Comparison of ENCODE assay signal across 24 cellular contexts in genomic region chr15:96109820-96110219, GRCh38.
"Had no signal": no experiment of that assay in that cellular context is flagged by ENCODE, and none has a peak within 500 bp of the region (broad histone marks: within the 10 kb centered on the region; RNA-seq: fewer than 3 reads in every experiment).

No MANE protein-coding gene starts in this region.

- H3K9me3 ChIP-seq: colonic mucosa, esophagus muscularis mucosa, esophagus squamous epithelium, gastrocnemius medialis, gastroesophageal sphincter, heart left ventricle, heart right ventricle had no signal

- H3K4me3 ChIP-seq: colonic mucosa, coronary artery, dorsolateral prefrontal cortex, esophagus muscularis mucosa, esophagus squamous epithelium, gastrocnemius medialis, gastroesophageal sphincter, heart left ventricle, heart right ventricle had no signal

- H3K27me3 Mint-ChIP-seq: dendritic cell treated with granulocyte-macrophage colony-stimulating factor and Interleukin-4, amounts not matched to agents 40 ng/mL and 50 ng/mL, for 4 days had no signal

- H3K27ac Mint-ChIP-seq: dendritic cell treated with granulocyte-macrophage colony-stimulating factor and Interleukin-4, amounts not matched to agents 40 ng/mL and 50 ng/mL, for 4 days; effector memory CD8-positive, alpha-beta T cell; endodermal cell had no signal

- H3K9me3 Mint-ChIP-seq: effector memory CD8-positive, alpha-beta T cell; endodermal cell had no signal

- H3K27ac ChIP-seq: colonic mucosa, coronary artery, dorsolateral prefrontal cortex, epithelial cell of prostate, esophagus muscularis mucosa, esophagus squamous epithelium, foreskin keratinocyte, gastrocnemius medialis, gastroesophageal sphincter, heart left ventricle, heart right ventricle had no signal

- H3K4me1 Mint-ChIP-seq: endodermal cell had no signal

- H3K4me3 Mint-ChIP-seq: dendritic cell treated with granulocyte-macrophage colony-stimulating factor and Interleukin-4, amounts not matched to agents 40 ng/mL and 50 ng/mL, for 4 days; effector memory CD8-positive, alpha-beta T cell; endodermal cell had no signal

- H3K36me3 ChIP-seq: colonic mucosa, esophagus muscularis mucosa, esophagus squamous epithelium, gastrocnemius medialis, gastroesophageal sphincter, heart left ventricle, heart right ventricle had no signal

- DNase-seq: colonic mucosa; cortex of kidney; dermis blood vessel endothelial cell; dorsolateral prefrontal cortex; effector CD4-positive, alpha-beta T cell; effector CD8-positive, alpha-beta T cell; effector memory CD4-positive, alpha-beta T cell; effector memory CD8-positive, alpha-beta T cell; endodermal cell; erythroblast; esophagus squamous epithelium; foreskin fibroblast; foreskin melanocyte; gastrocnemius medialis; glutamatergic neuron; head of caudate nucleus; heart left ventricle; heart right ventricle had no signal

- H3K4me1 ChIP-seq: colonic mucosa, esophagus squamous epithelium, foreskin keratinocyte, gastrocnemius medialis, gastroesophageal sphincter, heart left ventricle, heart right ventricle had no signal
